16 cellular contexts compared by ENCODE assay signal in genomic region chr3:188832146-188832545, GRCh38.
DNase-seq lines count a peak whose midpoint lies in the region; ATAC-seq, FAIRE-seq and TF ChIP-seq lines count a peak whose summit lies in the region.
"Had no signal": no experiment of that assay in that cellular context is flagged by ENCODE, and none has a peak within 500 bp of the region (broad histone marks: within the 10 kb centered on the region; RNA-seq: fewer than 3 reads in every experiment).

No MANE protein-coding gene starts in this region.

- no peak overlapping the region for H2AFZ ChIP-seq in hepatocyte
- H2AFZ ChIP-seq: PC-9 had no signal

- peaks cover 10% of the 10 kb centered on the region for H3K4me1 Mint-ChIP-seq in activated T-helper 17 cell treated with anti-CD3 and anti-CD28 coated beads, Interleukin-2, amount 50 U/mL, for 72 hours

- H3K4me3 Mint-ChIP-seq in activated T-helper 17 cell treated with anti-CD3 and anti-CD28 coated beads, Interleukin-2, amount 50 U/mL, for 72 hours: no peak overlapping the region
- H3K4me3 Mint-ChIP-seq: CD8-positive, alpha-beta T cell; HFFc6 had no signal

- H3K27ac Mint-ChIP-seq in activated T-helper 17 cell treated with anti-CD3 and anti-CD28 coated beads, Interleukin-2, amount 50 U/mL, for 72 hours: no peak overlapping the region
- H3K27ac Mint-ChIP-seq: CD8-positive, alpha-beta T cell; HFFc6 had no signal

- no peak for TF ChIP-seq CTCF in bronchial epithelial cell (IDR thresholded peaks at IDR 0.05; ENCODE audit: insufficient read depth, low read length, severe bottlenecking)
- no peak for TF ChIP-seq CTCF in hepatocyte (IDR thresholded peaks at IDR 0.05; ENCODE audit: poor library complexity)
- no peak for TF ChIP-seq CTCF in suprapubic skin (IDR thresholded peaks at IDR 0.05)

- H3K27ac ChIP-seq in hepatocyte: peak overlapping the region; percentile 36
- peak overlapping the region; percentile 73 for H3K27ac ChIP-seq in suprapubic skin
- H3K27ac ChIP-seq: PC-9 had no signal

- peaks cover 20% of the 10 kb centered on the region for H3K4me1 ChIP-seq in hepatocyte (ENCODE audit: insufficient read depth)
- peaks cover 19% of the 10 kb centered on the region for H3K4me1 ChIP-seq in suprapubic skin

- no peak for TF ChIP-seq EP300 in suprapubic skin (IDR thresholded peaks at IDR 0.05)

- no peak for ATAC-seq in activated T-helper 17 cell treated with anti-CD3 and anti-CD28 coated beads, Interleukin-2, amount 50 U/mL, for 72 hours (replicated peaks)
- ATAC-seq in GM19452 (IDR thresholded peaks at IDR 0.05; ENCODE audit: unreplicated experiment): no peak
- ATAC-seq: CD8-positive, alpha-beta T cell had no signal

- no peaks in the 10 kb centered on the region for H3K9me2 ChIP-seq in hepatocyte (replicated peaks; ENCODE audit: insufficient read depth)

- no peak for TF ChIP-seq POLR2A in suprapubic skin (IDR thresholded peaks at IDR 0.05)

- no peaks in the 10 kb centered on the region for H4K20me1 ChIP-seq in hepatocyte (ENCODE audit: insufficient read depth, poor library complexity, severe bottlenecking)

- WGBS in hepatocyte (ENCODE audit: low lambda C conversion rate, missing lambda C conversion rate): 90% methylated on average over 3 of the region's 3 CpGs
- 75% methylated on average over 3 of the region's 3 CpGs for WGBS in suprapubic skin

- no peaks in the 10 kb centered on the region for H3K36me3 Mint-ChIP-seq in activated T-helper 17 cell treated with anti-CD3 and anti-CD28 coated beads, Interleukin-2, amount 50 U/mL, for 72 hours (ENCODE audit: low read depth)
- H3K36me3 Mint-ChIP-seq: CD8-positive, alpha-beta T cell had no signal

- H3K27me3 Mint-ChIP-seq in activated T-helper 17 cell treated with anti-CD3 and anti-CD28 coated beads, Interleukin-2, amount 50 U/mL, for 72 hours: no peaks in the 10 kb centered on the region

- H3K4me2 ChIP-seq in hepatocyte: no peak overlapping the region
- H3K4me2 ChIP-seq: PC-9 had no signal

- no peaks in the 10 kb centered on the region for H3K9me3 Mint-ChIP-seq in activated T-helper 17 cell treated with anti-CD3 and anti-CD28 coated beads, Interleukin-2, amount 50 U/mL, for 72 hours
- H3K9me3 Mint-ChIP-seq: CD8-positive, alpha-beta T cell; HFFc6 had no signal

- DNase-seq in EH (ENCODE audit: low read depth) (peak; percentile 24), bronchial epithelial cell (ENCODE audit: low read depth) (peak; percentile 31), hepatocyte (ENCODE audit: low spot score) (no peak), suprapubic skin (ENCODE audit: low spot score in 2 of 2) (no peak), putamen (ENCODE audit: low spot score) (no peak)
- DNase-seq: ACHN; BE2C; CD8-positive, alpha-beta T cell; NCI-H1092; NCI-H187 had no signal

- no peaks in the 10 kb centered on the region for H3K79me2 ChIP-seq in hepatocyte

- H3K36me3 ChIP-seq in bronchial epithelial cell (ENCODE audit: control insufficient read depth, insufficient read depth, low read length) (no peaks in the 10 kb centered on the region), hepatocyte (replicated peaks; ENCODE audit: insufficient read depth, low read depth) (no peaks in the 10 kb centered on the region), suprapubic skin (no peaks in the 10 kb centered on the region)
- H3K36me3 ChIP-seq: BE2C had no signal

- H3K27me3 ChIP-seq in bronchial epithelial cell (ENCODE audit: control insufficient read depth, insufficient read depth, low read length) (no peaks in the 10 kb centered on the region), hepatocyte (no peaks in the 10 kb centered on the region), suprapubic skin (no peaks in the 10 kb centered on the region)
- H3K27me3 ChIP-seq: BE2C had no signal

- no peak for FAIRE-seq in bronchial epithelial cell (lab: Jason Lieb, UNC)
- FAIRE-seq: D721Med, H1 had no signal

- no peak overlapping the region for H3K4me3 ChIP-seq in bronchial epithelial cell (ENCODE audit: low read depth, low read length)
- no peak overlapping the region for H3K4me3 ChIP-seq in hepatocyte
- H3K4me3 ChIP-seq in suprapubic skin: no peak overlapping the region
- H3K4me3 ChIP-seq: PC-9 had no signal

- no peaks in the 10 kb centered on the region for H3K9me3 ChIP-seq in hepatocyte (ENCODE audit: low read depth)
- no peaks in the 10 kb centered on the region for H3K9me3 ChIP-seq in suprapubic skin
- H3K9me3 ChIP-seq: BE2C had no signal

Comparison
In these comparisons a context has a peak if more than half of its experiments do, and no peak if none do; other contexts are left out.
1. DNase-seq: peak in EH (single experiment) and bronchial epithelial cell (single experiment); none in hepatocyte (single experiment), suprapubic skin (0 of 2) and putamen (single experiment).